ENCODE assay signal across 1 cellular context in genomic region chr15:78507831-78508160, GRCh38.
TF ChIP-seq lines count a peak whose summit lies in the region.

No MANE protein-coding gene starts in this region.

TF ChIP-seq in H1, 55 proteins besides CTCF, POLR2A, EP300 and RAD21:
- TF ChIP-seq RBBP5 (IDR thresholded peaks at IDR 0.05; ENCODE audit: borderline replicate concordance, low read depth, low read length) (no peak; the same call in 1 of the 2 replicates), KDM4A (IDR thresholded peaks at IDR 0.05; ENCODE audit: low read depth, low read length, severe bottlenecking) (peak; percentile 48)
TF ChIP-seq in H1: peak in this region for 1.
